19 cellular contexts compared by ENCODE assay signal in the genomic region with DNA sequence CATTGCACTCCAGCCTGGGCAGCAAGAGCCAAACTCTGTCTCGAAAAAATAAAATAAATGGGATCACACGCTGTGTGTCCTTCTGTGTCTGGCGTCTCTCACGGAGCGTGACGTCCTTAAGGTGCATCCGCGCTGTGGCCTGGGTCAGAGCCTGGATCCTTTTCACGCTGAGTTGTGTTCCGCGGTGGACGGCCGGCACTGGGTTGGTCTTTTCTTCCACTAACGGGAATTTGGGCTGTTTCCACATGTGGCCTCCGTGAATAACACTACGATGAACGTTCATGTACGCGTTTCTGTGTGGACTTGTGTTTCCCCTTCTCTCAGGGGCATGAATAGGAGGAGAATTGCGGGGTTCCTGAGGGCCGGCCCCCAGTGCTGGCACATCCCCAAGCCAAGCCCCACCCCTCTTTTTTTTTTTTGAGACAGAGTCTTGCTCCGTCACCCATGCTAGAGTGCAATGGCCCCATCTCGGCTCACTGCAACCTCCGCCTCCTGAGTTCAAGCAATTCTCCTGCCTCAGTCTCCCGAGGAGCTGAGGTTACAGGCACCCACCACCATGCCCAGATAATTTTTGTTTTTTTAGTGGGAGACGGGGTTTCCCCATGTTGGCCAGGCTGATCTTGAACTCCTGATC. TPM values are rescaled to one million over a fixed set of nuclear protein-coding genes. Genes with fewer than 3 reads are reported as not detected.
DNase-seq lines count a peak whose midpoint lies in the region; ATAC-seq, FAIRE-seq and TF ChIP-seq lines count a peak whose summit lies in the region.
"Had no signal": no experiment of that assay in that cellular context is flagged by ENCODE, and none has a peak within 500 bp of the region (broad histone marks: within the 10 kb centered on the region; RNA-seq: fewer than 3 reads in every experiment).

No MANE protein-coding gene starts in this region.

- H3K4me1 Mint-ChIP-seq in GM23338 (peaks cover 30% of the 10 kb centered on the region), neural progenitor cell (peaks cover 27% of the 10 kb centered on the region)

- CTCF ChIA-PET in K562 (lab: Yijun Ruan, JAX; ENCODE audit: low intra/inter-chr PET ratio) = no interaction called here

- peaks cover 3% of the 10 kb centered on the region; the same call in 1 of the 2 replicates for H3K9me3 ChIP-seq in K562 (replicated peaks; ENCODE audit: control insufficient read depth, insufficient read depth, low read depth, low read length)
- H3K9me3 ChIP-seq in neural progenitor cell (ENCODE audit: low read depth) = no peaks in the 10 kb centered on the region
- H3K9me3 ChIP-seq in aorta (ENCODE audit: control insufficient read depth, low read length) = no peaks in the 10 kb centered on the region
- H3K9me3 ChIP-seq: SJCRH30 had no signal

- H3K9me1 ChIP-seq in K562 (ENCODE audit: control insufficient read depth, insufficient read depth, low read length) = no peaks in the 10 kb centered on the region

- H3K27me3 Mint-ChIP-seq in GM23338 (ENCODE audit: insufficient read depth, low read depth, poor library complexity) (peaks cover 6% of the 10 kb centered on the region), neural progenitor cell (ENCODE audit: insufficient read depth, low read depth) (peaks cover 13% of the 10 kb centered on the region)

- H3K4me3 Mint-ChIP-seq in GM23338 (no peak overlapping the region; the same call in 2 of the 3 replicates), neural progenitor cell (peak overlapping the region; percentile 63)
- H3K4me3 Mint-ChIP-seq: activated naive CD4-positive, alpha-beta T cell treated with anti-CD3 and anti-CD28 coated beads for 36 hours; T-helper 2 cell treated with Interferon-gamma antibody and Interleukin-4, amounts not matched to agents 5 μg/mL and 100 μg/mL, for 36 hours had no signal

- no peak for TF ChIP-seq RAD21 in K562 (CRISPR knock-in tag; conservative IDR thresholded peaks at IDR 0.05 in 1 of 2, IDR thresholded peaks at IDR 0.05 in 1 of 2)

- POLR2A ChIA-PET in K562 (lab: Yijun Ruan, JAX) = interaction anchor here (0.5 to 0.7 kb wide), 2 partner anchors 462 to 607 kb away, joined by 3 to 4 read pairs; no protein-coding TSS in a partner anchor

- H2AFZ ChIP-seq in GM23338 (no peak overlapping the region), K562 (ENCODE audit: low read depth, low read length) (peak overlapping the region; percentile 78), neural progenitor cell (replicated peaks) (no peak overlapping the region)

- no peak for TF ChIP-seq EP300 in K562 (IDR thresholded peaks at IDR 0.05; ENCODE audit: low read length)

- H3F3A ChIP-seq in GM23338 (replicated peaks; ENCODE audit: low read depth) (peaks cover 30% of the 10 kb centered on the region), neural progenitor cell (ENCODE audit: low read depth) (peaks cover 36% of the 10 kb centered on the region)

- FAIRE-seq in K562 (lab: Jason Lieb, UNC) (no peak), frontal cortex (lab: Jason Lieb, UNC) (no peak)
- FAIRE-seq: G401.6 had no signal

- peaks cover 42% of the 10 kb centered on the region for H3K4me1 ChIP-seq in GM23338 (ENCODE audit: insufficient read depth)
- H3K4me1 ChIP-seq in K562 (replicated peaks in 1 of 2; ENCODE audit: control insufficient read depth in 2 of 2, insufficient read depth in 2 of 2, low read length in 2 of 2) = peaks cover 43 to 82% of the 10 kb centered on the region in 2 experiments
- H3K4me1 ChIP-seq in neural progenitor cell = peaks cover 16% of the 10 kb centered on the region
- no peaks in the 10 kb centered on the region for H3K4me1 ChIP-seq in aorta (ENCODE audit: control insufficient read depth in 1 of 2, insufficient read depth in 2 of 2, low read length in 2 of 2)

- peak overlapping the region; percentile 75 to 95 for H3K9ac ChIP-seq in K562 (ENCODE audit: insufficient read depth in 1 of 2, low read depth in 2 of 2, low read length in 2 of 2)
- no peak overlapping the region for H3K9ac ChIP-seq in neural progenitor cell

- ATAC-seq in GM23338 (no peak), K562 (peak; percentile 56), aorta (ENCODE audit: low FRiP score) (no peak), GM21526 (IDR thresholded peaks at IDR 0.05; ENCODE audit: low FRiP score, unreplicated experiment) (no peak)
- ATAC-seq: esophagus mucosa had no signal

- TF ChIP-seq POLR2A in K562 (conservative IDR thresholded peaks at IDR 0.05) = peak; percentile 64

- TF ChIP-seq CTCF in GM23338 (conservative IDR thresholded peaks at IDR 0.05; ENCODE audit: low read depth in 2 of 2) = no peak
- no peak for TF ChIP-seq CTCF in K562 (IDR thresholded peaks at IDR 0.05 in 2 of 3, conservative IDR thresholded peaks at IDR 0.05 in 1 of 3; ENCODE audit: insufficient read depth in 2 of 3, low read depth in 1 of 3, low read length in 3 of 3)
- no peak for TF ChIP-seq CTCF in neural progenitor cell (IDR thresholded peaks at IDR 0.05)

- H3K4me2 ChIP-seq in GM23338 = peak overlapping the region; percentile 32; the same call in 1 of the 2 replicates
- H3K4me2 ChIP-seq in K562 (ENCODE audit: insufficient read depth, low read length) = peak overlapping the region; percentile 79
- H3K4me2 ChIP-seq in neural progenitor cell = no peak overlapping the region

- H4K20me1 ChIP-seq in GM23338 (replicated peaks; ENCODE audit: insufficient read depth) = no peaks in the 10 kb centered on the region
- no peaks in the 10 kb centered on the region for H4K20me1 ChIP-seq in K562 (replicated peaks; ENCODE audit: control insufficient read depth, insufficient read depth, low read length)
- no peaks in the 10 kb centered on the region for H4K20me1 ChIP-seq in neural progenitor cell (ENCODE audit: low read depth)

- in situ Hi-C loops in K562 (cut with MboI) = no loop called here

- TSS peak; percentile 66 for BruUV-seq in K562 (replicated peaks; lab: Mats Ljungman, UMichigan)

- H3K4me3 ChIP-seq in GM23338 (no peak overlapping the region), K562 (peak overlapping the region; percentile 35; the same call in 1 of the 2 replicates), neural progenitor cell (no peak overlapping the region), aorta (ENCODE audit: low read length in 2 of 2) (no peak overlapping the region)
- H3K4me3 ChIP-seq: SJCRH30 had no signal

- no peaks in the 10 kb centered on the region for H3K9me3 Mint-ChIP-seq in GM23338
- H3K9me3 Mint-ChIP-seq in neural progenitor cell = no peaks in the 10 kb centered on the region
- H3K9me3 Mint-ChIP-seq: activated naive CD4-positive, alpha-beta T cell treated with anti-CD3 and anti-CD28 coated beads for 36 hours; T-helper 2 cell treated with Interferon-gamma antibody and Interleukin-4, amounts not matched to agents 5 μg/mL and 100 μg/mL, for 36 hours had no signal

- no peaks in the 10 kb centered on the region for H3K27me3 ChIP-seq in GM23338 (ENCODE audit: insufficient read depth)
- H3K27me3 ChIP-seq in K562 (ENCODE audit: control insufficient read depth in 2 of 2, insufficient read depth in 2 of 2, low read length in 2 of 2) = no peaks in the 10 kb centered on the region
- H3K27me3 ChIP-seq in neural progenitor cell = no peaks in the 10 kb centered on the region
- no peaks in the 10 kb centered on the region for H3K27me3 ChIP-seq in aorta (ENCODE audit: control insufficient read depth in 1 of 2, insufficient read depth in 2 of 2, low read length in 1 of 2)
- H3K27me3 ChIP-seq: SJCRH30 had no signal

- H3K27ac Mint-ChIP-seq in GM23338 (no peak overlapping the region; the same call in 1 of the 2 replicates), neural progenitor cell (peak overlapping the region; percentile 74)
- H3K27ac Mint-ChIP-seq: activated naive CD4-positive, alpha-beta T cell treated with anti-CD3 and anti-CD28 coated beads for 36 hours; T-helper 2 cell treated with Interferon-gamma antibody and Interleukin-4, amounts not matched to agents 5 μg/mL and 100 μg/mL, for 36 hours had no signal

- whole genome bisulfite sequencing in K562 (ENCODE audit: insufficient coverage, low coverage, missing lambda C conversion rate) = 13% methylated on average over 24 of the region's 26 CpGs
- 88 to 89% methylated on average over 26 of the region's 26 CpGs for WGBS in aorta, 2 donors

- H3K36me3 Mint-ChIP-seq in GM23338 (ENCODE audit: low read depth) (no peaks in the 10 kb centered on the region; the same call in 2 of the 3 replicates), neural progenitor cell (no peaks in the 10 kb centered on the region)

- H3K36me3 ChIP-seq in GM23338 (ENCODE audit: insufficient read depth) (no peaks in the 10 kb centered on the region), K562 (ENCODE audit: control insufficient read depth, insufficient read depth, low read length) (no peaks in the 10 kb centered on the region), neural progenitor cell (no peaks in the 10 kb centered on the region), aorta (ENCODE audit: control insufficient read depth in 1 of 2, insufficient read depth in 2 of 2, low read length in 1 of 2) (no peaks in the 10 kb centered on the region)
- H3K36me3 ChIP-seq: SJCRH30 had no signal

- intact Hi-C loops in K562 (cut with micrococcal nuclease) = no loop called here
- intact Hi-C loops in aorta (cut with DNase I) = no loop called here

- no peak for DNase-seq in GM23338 (ENCODE audit: low spot score)
- DNase-seq in K562 (ENCODE audit: extremely low read depth in 1 of 4, low spot score in 3 of 4) = peak; percentile 45 to 75 (median 48)
- DNase-seq in neural progenitor cell (ENCODE audit: low spot score) = no peak
- no peak for DNase-seq in aorta
- no peak for DNase-seq in frontal cortex (ENCODE audit: low spot score in 2 of 2)
- DNase-seq: activated CD4-positive, alpha-beta T cell treated with anti-CD3 and anti-CD28 coated beads for 4 hours; activated naive CD4-positive, alpha-beta T cell treated with anti-CD3 and anti-CD28 coated beads for 36 hours; Calu3; dermis blood vessel endothelial cell; NCI-H1436; SJCRH30; stimulated activated CD4-positive, alpha-beta T cell treated with anti-CD3 and anti-CD28 coated beads, Interleukin-12 subunit alpha, Interleukin-12 subunit beta, amount 100 ng/mL, for 4 hours; stimulated activated naive CD4-positive, alpha-beta T cell had no signal

- no peaks in the 10 kb centered on the region for H3K9me2 ChIP-seq in GM23338 (ENCODE audit: insufficient read depth)

- H3K79me2 ChIP-seq in GM23338 (replicated peaks; ENCODE audit: insufficient read depth) = peaks cover 3% of the 10 kb centered on the region; the same call in 1 of the 2 replicates
- peaks cover 12% of the 10 kb centered on the region; the same call in 2 of the 3 replicates for H3K79me2 ChIP-seq in K562 (ENCODE audit: control insufficient read depth, insufficient read depth, low read length)
- no peaks in the 10 kb centered on the region for H3K79me2 ChIP-seq in neural progenitor cell (ENCODE audit: low read depth)

- peak overlapping the region; percentile 91; the same call in 1 of the 2 replicates for H3K27ac ChIP-seq in GM23338 (ENCODE audit: low read depth)
- peak overlapping the region; percentile 99 for H3K27ac ChIP-seq in K562 (ENCODE audit: extremely low read depth, low read depth, low read length)
- no peak overlapping the region for H3K27ac ChIP-seq in neural progenitor cell
- no peak overlapping the region for H3K27ac ChIP-seq in aorta (ENCODE audit: low read depth in 1 of 2, low read length in 2 of 2)
- H3K27ac ChIP-seq: SJCRH30 had no signal

RNA-seq across cellular contexts. Expression of a gene that starts 6.2 kb away (rescaled TPM):
- total RNA-seq in GM23338 (2014; rRNA removed; shearing (Covaris generic)) = 539 and 552 TPM in 2 replicates
- polyA plus RNA-seq in GM23338 (2016; fragmentation: Nextera tagmentation; extraction: Ambion mirVana) (632 and 705 TPM in 2 replicates), K562 (2011; rRNA removed) (131 and 357 TPM in 2 replicates), K562 (2014; fragmentation: Illumina TruSeq; extraction: Trizol) (413 and 465 TPM in 2 replicates), K562 (2014; fragmentation: Nextera tagmentation; extraction: Ambion mirVana) (10 to 100 TPM; 14.0 to 18.1 TPM), K562 (2014; rRNA removed) (291 and 296 TPM in 2 replicates), aorta (10 to 100 TPM; 46.7 to 90.4 TPM)
- total RNA-seq in K562 (2011; cell fraction: chromatin; rRNA removed; ENCODE audit: low replicate concordance) = 327 and 692 TPM in 2 replicates
- total RNA-seq in K562 (2011; cell fraction: nucleolus; rRNA removed) = 382 and 389 TPM in 2 replicates
- 336 and 353 TPM in 2 replicates for total RNA-seq in K562 (2011; cell fraction: nucleoplasm; rRNA removed)
- total RNA-seq in K562 (2014; rRNA removed) (237 and 443 TPM in 2 replicates), K562 (2014; rRNA removed; fragmentation: Illumina TruSeq; extraction: Trizol) (234 TPM in 2 replicates), K562 (2015; rRNA removed; fragmentation: Illumina TruSeq; extraction: Trizol) (183 and 187 TPM in 2 replicates), K562 (2021) (751 and 759 TPM in 2 replicates), neural progenitor cell (ENCODE audit: low replicate concordance) (237 and 543 TPM in 2 replicates), aorta (100 to 1,000 TPM; 192 to 218 TPM), frontal cortex (28.1 TPM)
- polyA plus RNA-seq in K562 (2011; cell fraction: cytosol; rRNA removed) = 138 and 245 TPM in 2 replicates
- 683 and 1,149 TPM in 2 replicates for polyA plus RNA-seq in K562 (2011; cell fraction: nucleus; rRNA removed)
- polyA plus RNA-seq in K562 (2012) = 757 and 849 TPM in 2 replicates
- 127 and 175 TPM in 2 replicates for polyA minus RNA-seq in K562 (2011; rRNA and poly(A)+ RNA removed)
- polyA minus RNA-seq in K562 (2011; cell fraction: cytosol; rRNA and poly(A)+ RNA removed) = 353 and 383 TPM in 2 replicates
- 242 and 246 TPM in 2 replicates for polyA minus RNA-seq in K562 (2011; cell fraction: nucleus; rRNA and poly(A)+ RNA removed)

RNA-seq across cellular contexts. Expression of a gene that starts 30.7 kb away (rescaled TPM):
- total RNA-seq in GM23338 (2014; rRNA removed; shearing (Covaris generic)) = 74.7 and 81.1 TPM in 2 replicates
- 13.6 and 14.8 TPM in 2 replicates for polyA plus RNA-seq in GM23338 (2016; fragmentation: Nextera tagmentation; extraction: Ambion mirVana)
- 6.7 and 37.1 TPM in 2 replicates for total RNA-seq in K562 (2011; cell fraction: chromatin; rRNA removed; ENCODE audit: low replicate concordance)
- total RNA-seq in K562 (2011; cell fraction: nucleolus; rRNA removed) = 62.2 and 83.4 TPM in 2 replicates
- total RNA-seq in K562 (2011; cell fraction: nucleoplasm; rRNA removed) = 28.0 and 30.4 TPM in 2 replicates
- 28.6 and 30.5 TPM in 2 replicates for total RNA-seq in K562 (2014; rRNA removed)
- total RNA-seq in K562 (2014; rRNA removed; fragmentation: Illumina TruSeq; extraction: Trizol) = 1.8 and 2.3 TPM in 2 replicates
- 8.6 and 10.1 TPM in 2 replicates for total RNA-seq in K562 (2015; rRNA removed; fragmentation: Illumina TruSeq; extraction: Trizol)
- total RNA-seq in K562 (2021) = 40.4 and 48.2 TPM in 2 replicates
- polyA plus RNA-seq in K562 (2011; rRNA removed) = 12.8 and 19.0 TPM in 2 replicates
- 25.3 and 82.8 TPM in 2 replicates for polyA plus RNA-seq in K562 (2011; cell fraction: cytosol; rRNA removed)
- polyA plus RNA-seq in K562 (2011; cell fraction: nucleus; rRNA removed) = 24.4 and 43.1 TPM in 2 replicates
- 23.2 and 35.5 TPM in 2 replicates for polyA plus RNA-seq in K562 (2012)
- polyA plus RNA-seq in K562 (2014; fragmentation: Illumina TruSeq; extraction: Trizol) = 2.2 and 7.8 TPM in 2 replicates
- under 1 TPM; 0.01 to 0.08 TPM for polyA plus RNA-seq in K562 (2014; fragmentation: Nextera tagmentation; extraction: Ambion mirVana)
- 19.4 and 21.8 TPM in 2 replicates for polyA plus RNA-seq in K562 (2014; rRNA removed)
- 9.9 and 23.4 TPM in 2 replicates for polyA minus RNA-seq in K562 (2011; rRNA and poly(A)+ RNA removed)
- 46.2 and 51.7 TPM in 2 replicates for polyA minus RNA-seq in K562 (2011; cell fraction: cytosol; rRNA and poly(A)+ RNA removed)
- 7.9 and 8.1 TPM in 2 replicates for polyA minus RNA-seq in K562 (2011; cell fraction: nucleus; rRNA and poly(A)+ RNA removed)
- total RNA-seq in neural progenitor cell (ENCODE audit: low replicate concordance) = 15.6 and 91.6 TPM in 2 replicates
- total RNA-seq in aorta = not detected
- polyA plus RNA-seq in aorta = not detected
- 119 TPM for total RNA-seq in frontal cortex
- total RNA-seq: activated naive CD4-positive, alpha-beta T cell treated with anti-CD3 and anti-CD28 coated beads for 36 hours; Calu3; esophagus mucosa; SJCRH30 had no signal

RNA-seq across cellular contexts. Expression of a gene that starts 36.5 kb away (rescaled TPM):
- total RNA-seq in GM23338 (2014; rRNA removed; shearing (Covaris generic)) = 0.50 and 1.4 TPM in 2 replicates
- polyA plus RNA-seq in GM23338 (2016; fragmentation: Nextera tagmentation; extraction: Ambion mirVana) (0.30 and 0.78 TPM in 2 replicates), K562 (2011; rRNA removed) (0.39 and 0.87 TPM in 2 replicates), K562 (2014; fragmentation: Illumina TruSeq; extraction: Trizol) (0.45 and 0.51 TPM in 2 replicates), K562 (2014; fragmentation: Nextera tagmentation; extraction: Ambion mirVana) (not detected), K562 (2014; rRNA removed) (1.9 and 3.3 TPM in 2 replicates), aorta (under 1 TPM in 1 of 2 donors, not detected in 1; 0.49 TPM)
- total RNA-seq in K562 (2011; cell fraction: chromatin; rRNA removed; ENCODE audit: low replicate concordance) = 3.4 and 6.7 TPM in 2 replicates
- 4.3 and 4.6 TPM in 2 replicates for total RNA-seq in K562 (2011; cell fraction: nucleolus; rRNA removed)
- 3.1 and 6.0 TPM in 2 replicates for total RNA-seq in K562 (2011; cell fraction: nucleoplasm; rRNA removed)
- total RNA-seq in K562 (2014; rRNA removed) (0.33 and 0.73 TPM in 2 replicates), K562 (2014; rRNA removed; fragmentation: Illumina TruSeq; extraction: Trizol) (not detected in 2 replicates), K562 (2015; rRNA removed; fragmentation: Illumina TruSeq; extraction: Trizol) (0.19 and 0.29 TPM in 2 replicates), K562 (2021) (1.4 and 1.7 TPM in 2 replicates), neural progenitor cell (ENCODE audit: low replicate concordance) (1.0 and 2.0 TPM in 2 replicates), aorta (under 1 TPM in 1 of 2 donors, not detected in 1; 0.72 TPM), frontal cortex (0.41 TPM)
- 0.60 and 0.94 TPM in 2 replicates for polyA plus RNA-seq in K562 (2011; cell fraction: cytosol; rRNA removed)
- 6.4 and 9.5 TPM in 2 replicates for polyA plus RNA-seq in K562 (2011; cell fraction: nucleus; rRNA removed)
- 1.5 and 9.7 TPM in 2 replicates for polyA plus RNA-seq in K562 (2012)
- polyA minus RNA-seq in K562 (2011; rRNA and poly(A)+ RNA removed) = not detected in 2 replicates
- polyA minus RNA-seq in K562 (2011; cell fraction: cytosol; rRNA and poly(A)+ RNA removed) = 1.1 TPM in 1 of 2 replicates, not detected in the other
- 0.78 and 0.81 TPM in 2 replicates for polyA minus RNA-seq in K562 (2011; cell fraction: nucleus; rRNA and poly(A)+ RNA removed)
- total RNA-seq: activated naive CD4-positive, alpha-beta T cell treated with anti-CD3 and anti-CD28 coated beads for 36 hours; Calu3; dermis blood vessel endothelial cell; esophagus mucosa; H4; kidney epithelial cell; SJCRH30 had no signal

RNA-seq across cellular contexts. Expression of a gene that starts 40.2 kb away (rescaled TPM):
- total RNA-seq in GM23338 (2014; rRNA removed; shearing (Covaris generic)) = 0.23 and 0.28 TPM in 2 replicates
- polyA plus RNA-seq in GM23338 (2016; fragmentation: Nextera tagmentation; extraction: Ambion mirVana) (0.27 and 0.40 TPM in 2 replicates), K562 (2011; rRNA removed) (0.03 and 0.06 TPM in 2 replicates), K562 (2014; fragmentation: Illumina TruSeq; extraction: Trizol) (not detected in 2 replicates), K562 (2014; fragmentation: Nextera tagmentation; extraction: Ambion mirVana) (not detected), K562 (2014; rRNA removed) (0.04 TPM in 1 of 2 replicates, not detected in the other), aorta (10 to 100 TPM in 1 of 2 donors, 1 to 10 TPM in 1; 1.0 to 53.3 TPM)
- total RNA-seq in K562 (2011; cell fraction: chromatin; rRNA removed; ENCODE audit: low replicate concordance) = not detected in 2 replicates
- total RNA-seq in K562 (2011; cell fraction: nucleolus; rRNA removed) = not detected in 2 replicates
- total RNA-seq in K562 (2011; cell fraction: nucleoplasm; rRNA removed) = not detected in 2 replicates
- total RNA-seq in K562 (2014; rRNA removed) (0.05 and 0.24 TPM in 2 replicates), K562 (2014; rRNA removed; fragmentation: Illumina TruSeq; extraction: Trizol) (not detected in 2 replicates), K562 (2015; rRNA removed; fragmentation: Illumina TruSeq; extraction: Trizol) (not detected in 2 replicates), K562 (2021) (0.20 and 0.29 TPM in 2 replicates), neural progenitor cell (ENCODE audit: low replicate concordance) (not detected in 2 replicates), aorta (under 1 TPM in 1 of 2 donors, not detected in 1; 0.12 TPM), frontal cortex (0.41 TPM)
- polyA plus RNA-seq in K562 (2011; cell fraction: cytosol; rRNA removed) = 0.10 and 0.13 TPM in 2 replicates
- polyA plus RNA-seq in K562 (2011; cell fraction: nucleus; rRNA removed) = 0.10 TPM in 1 of 2 replicates, not detected in the other
- 0.04 and 0.07 TPM in 2 replicates for polyA plus RNA-seq in K562 (2012)
- polyA minus RNA-seq in K562 (2011; rRNA and poly(A)+ RNA removed) = not detected in 2 replicates
- polyA minus RNA-seq in K562 (2011; cell fraction: cytosol; rRNA and poly(A)+ RNA removed) = 0.55 TPM in 1 of 2 replicates, not detected in the other
- not detected in 2 replicates for polyA minus RNA-seq in K562 (2011; cell fraction: nucleus; rRNA and poly(A)+ RNA removed)
- total RNA-seq: activated naive CD4-positive, alpha-beta T cell treated with anti-CD3 and anti-CD28 coated beads for 36 hours; dermis blood vessel endothelial cell; H4 had no signal

RNA-seq across cellular contexts. Expression of a gene that starts 49.7 kb away (rescaled TPM):
- 0.21 and 2.4 TPM in 2 replicates for total RNA-seq in GM23338 (2014; rRNA removed; shearing (Covaris generic))
- 0.68 and 0.87 TPM in 2 replicates for polyA plus RNA-seq in GM23338 (2016; fragmentation: Nextera tagmentation; extraction: Ambion mirVana)
- not detected in 2 replicates for total RNA-seq in K562 (2011; cell fraction: chromatin; rRNA removed; ENCODE audit: low replicate concordance)
- 0.50 TPM in 1 of 2 replicates, not detected in the other for total RNA-seq in K562 (2011; cell fraction: nucleolus; rRNA removed)
- 0.37 TPM in 1 of 2 replicates, not detected in the other for total RNA-seq in K562 (2011; cell fraction: nucleoplasm; rRNA removed)
- total RNA-seq in K562 (2014; rRNA removed) = 0.14 and 0.69 TPM in 2 replicates
- 0.19 TPM in 1 of 2 replicates, not detected in the other for total RNA-seq in K562 (2014; rRNA removed; fragmentation: Illumina TruSeq; extraction: Trizol)
- 0.36 and 0.41 TPM in 2 replicates for total RNA-seq in K562 (2015; rRNA removed; fragmentation: Illumina TruSeq; extraction: Trizol)
- 0.60 and 0.86 TPM in 2 replicates for total RNA-seq in K562 (2021)
- 0.60 and 1.4 TPM in 2 replicates for polyA plus RNA-seq in K562 (2011; rRNA removed)
- polyA plus RNA-seq in K562 (2011; cell fraction: cytosol; rRNA removed) = 3.3 and 5.8 TPM in 2 replicates
- polyA plus RNA-seq in K562 (2011; cell fraction: nucleus; rRNA removed) = 1.3 and 1.6 TPM in 2 replicates
- 0.55 and 1.3 TPM in 2 replicates for polyA plus RNA-seq in K562 (2012)
- 0.25 and 0.43 TPM in 2 replicates for polyA plus RNA-seq in K562 (2014; fragmentation: Illumina TruSeq; extraction: Trizol)
- polyA plus RNA-seq in K562 (2014; fragmentation: Nextera tagmentation; extraction: Ambion mirVana) = not detected
- 0.50 TPM in 1 of 2 replicates, not detected in the other for polyA plus RNA-seq in K562 (2014; rRNA removed)
- polyA minus RNA-seq in K562 (2011; rRNA and poly(A)+ RNA removed) = not detected in 2 replicates
- 1.4 TPM in 1 of 2 replicates, not detected in the other for polyA minus RNA-seq in K562 (2011; cell fraction: cytosol; rRNA and poly(A)+ RNA removed)
- not detected in 2 replicates for polyA minus RNA-seq in K562 (2011; cell fraction: nucleus; rRNA and poly(A)+ RNA removed)
- 0.28 TPM in 1 of 2 replicates, not detected in the other for total RNA-seq in neural progenitor cell (ENCODE audit: low replicate concordance)
- total RNA-seq in aorta = not detected
- not detected for polyA plus RNA-seq in aorta
- 1.2 TPM for total RNA-seq in frontal cortex
- total RNA-seq: activated naive CD4-positive, alpha-beta T cell treated with anti-CD3 and anti-CD28 coated beads for 36 hours; Calu3; dermis blood vessel endothelial cell; esophagus mucosa; kidney epithelial cell; SJCRH30 had no signal

Comparison
In these comparisons a context has a peak if more than half of its experiments do, and no peak if none do; other contexts are left out.
1. DNase-seq: peak in K562 (4 of 4); none in GM23338 (single experiment), neural progenitor cell (single experiment), aorta (0 of 2) and frontal cortex (0 of 2).
2. H3K27ac ChIP-seq: peak in GM23338 (single experiment) and K562 (single experiment); none in neural progenitor cell (single experiment) and aorta (0 of 2).